10 cellular contexts compared by ENCODE assay signal in the genomic region with DNA sequence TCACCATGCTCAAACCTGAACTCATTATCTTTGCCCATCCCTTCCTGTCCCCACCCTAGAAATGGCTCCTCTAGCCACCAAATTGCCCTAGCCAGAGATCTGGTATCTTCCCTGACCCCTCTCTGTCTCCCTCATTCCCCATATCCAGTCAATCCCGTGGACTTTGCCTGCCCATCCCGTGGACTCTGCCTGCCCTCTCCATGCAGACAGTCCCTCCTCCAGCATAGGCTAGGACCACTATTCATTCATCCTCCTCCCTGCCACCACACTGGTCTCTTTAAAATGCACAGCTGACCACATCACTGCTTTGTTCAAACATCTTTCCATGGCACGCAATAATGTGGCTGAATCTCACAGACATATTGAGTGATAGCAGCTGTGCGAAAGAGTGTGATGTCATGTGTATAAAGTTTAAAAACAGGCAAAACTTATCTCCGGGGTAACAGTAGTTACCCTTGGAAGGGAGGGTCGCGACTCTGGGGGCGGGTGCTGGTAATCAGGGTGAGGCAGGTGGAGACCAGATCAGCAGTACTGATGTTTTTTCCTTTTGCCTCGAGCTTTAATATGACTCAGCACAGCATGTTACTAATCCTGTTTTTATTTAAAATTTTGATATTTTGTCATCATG. TPM values are rescaled to one million over a fixed set of nuclear protein-coding genes. Genes with fewer than 3 reads are reported as not detected.
A peak's percentile ranks its signal among the peaks of the same experiment; 100 is the strongest.
DNase-seq lines count a peak whose midpoint lies in the region; ATAC-seq, FAIRE-seq and TF ChIP-seq lines count a peak whose summit lies in the region.
"Had no signal": no experiment of that assay in that cellular context is flagged by ENCODE, and none has a peak within 500 bp of the region (broad histone marks: within the 10 kb centered on the region; RNA-seq: fewer than 3 reads in every experiment).

No MANE protein-coding gene starts in this region.

- H4K20me1 ChIP-seq in fibroblast of lung (ENCODE audit: control insufficient read depth, extremely low read depth, insufficient read depth, low read length) = no peaks in the 10 kb centered on the region

- no peak for ATAC-seq in stimulated activated effector memory CD8-positive, alpha-beta T cell treated with anti-CD3 and anti-CD28 coated beads, Interleukin-12 subunit alpha, Interleukin-12 subunit beta, amount 100 ng/mL, for 72 hours

- peaks cover 8% of the 10 kb centered on the region for H3K36me3 Mint-ChIP-seq in stimulated activated effector memory CD8-positive, alpha-beta T cell treated with anti-CD3 and anti-CD28 coated beads, Interleukin-12 subunit alpha, Interleukin-12 subunit beta, amount 100 ng/mL, for 72 hours

- peaks cover 15% of the 10 kb centered on the region for H3K4me1 ChIP-seq in fibroblast of lung (ENCODE audit: control insufficient read depth, extremely low read depth, insufficient read depth, low read length)

- peak overlapping the region; percentile 78 for H3K4me2 ChIP-seq in fibroblast of lung (ENCODE audit: extremely low read depth, insufficient read depth, low read length)

- H3K27ac Mint-ChIP-seq in stimulated activated effector memory CD8-positive, alpha-beta T cell treated with anti-CD3 and anti-CD28 coated beads, Interleukin-12 subunit alpha, Interleukin-12 subunit beta, amount 100 ng/mL, for 72 hours = no peak overlapping the region

- H3K9me3 ChIP-seq in fibroblast of lung (ENCODE audit: control insufficient read depth, insufficient read depth, low read depth, low read length) = no peaks in the 10 kb centered on the region

- no peak for FAIRE-seq in GM19239 (lab: Jason Lieb, UNC)

- H3K36me3 ChIP-seq in fibroblast of lung (ENCODE audit: control insufficient read depth, insufficient read depth, low read length) = no peaks in the 10 kb centered on the region

- no peaks in the 10 kb centered on the region for H3K9me3 Mint-ChIP-seq in stimulated activated effector memory CD8-positive, alpha-beta T cell treated with anti-CD3 and anti-CD28 coated beads, Interleukin-12 subunit alpha, Interleukin-12 subunit beta, amount 100 ng/mL, for 72 hours

- H3K27ac ChIP-seq in fibroblast of lung (ENCODE audit: insufficient read depth, low read length) = peak overlapping the region; percentile 55
- H3K27ac ChIP-seq: 22Rv1 had no signal

- DNase-seq in DMS 273 (lab: John Stamatoyannopoulos, UW; ENCODE audit: unreplicated experiment) (peak; percentile 33), DMS 273 treated with DMSO at 0.1 percent for 48 hours (lab: John Stamatoyannopoulos, UW) (no peak), SHP77 treated with DMSO at 0.1 percent for 48 hours (lab: John Stamatoyannopoulos, UW) (peak; percentile 55), fibroblast of lung (ENCODE audit: low read depth in 2 of 2) (peak; percentile 87 to 95), GM19239 (ENCODE audit: insufficient read length, low spot score) (no peak), NCI-H2029 (lab: John Stamatoyannopoulos, UW) (no peak)
- DNase-seq in stimulated activated effector memory CD8-positive, alpha-beta T cell treated with anti-CD3 and anti-CD28 coated beads, Interleukin-12 subunit alpha, Interleukin-12 subunit beta, amount 100 ng/mL, for 72 hours (ENCODE audit: low spot score in 2 of 2) = no peak
- no peak for DNase-seq in activated CD8-positive, alpha-beta memory T cell treated with anti-CD3 and anti-CD28 coated beads, Interleukin-2, amount 50 U/mL, for 4 hours
- DNase-seq: activated naive CD4-positive, alpha-beta T cell had no signal

- no peak overlapping the region for H3K9ac ChIP-seq in fibroblast of lung (ENCODE audit: insufficient read depth, low read length)

- no peak overlapping the region for H2AFZ ChIP-seq in fibroblast of lung (ENCODE audit: low read length)

- no peak overlapping the region for H3K4me3 ChIP-seq in fibroblast of lung (replicated peaks in 1 of 4; ENCODE audit: control extremely low read depth in 1 of 4, insufficient read depth in 1 of 4, low read depth in 3 of 4, low read length in 4 of 4)

- peaks cover 2% of the 10 kb centered on the region for H3K79me2 ChIP-seq in fibroblast of lung (ENCODE audit: control insufficient read depth, insufficient read depth, low read length)

- TF ChIP-seq CTCF in fibroblast of lung (conservative IDR thresholded peaks at IDR 0.05 in 1 of 2, IDR thresholded peaks at IDR 0.05 in 1 of 2; ENCODE audit: low read depth in 1 of 2, low read length in 2 of 2) = no peak

- H3K4me3 Mint-ChIP-seq in stimulated activated effector memory CD8-positive, alpha-beta T cell treated with anti-CD3 and anti-CD28 coated beads, Interleukin-12 subunit alpha, Interleukin-12 subunit beta, amount 100 ng/mL, for 72 hours = peak overlapping the region; percentile 16

- no peaks in the 10 kb centered on the region for H3K27me3 ChIP-seq in fibroblast of lung (ENCODE audit: control insufficient read depth, insufficient read depth, low read length)

- H3K4me1 Mint-ChIP-seq in stimulated activated effector memory CD8-positive, alpha-beta T cell treated with anti-CD3 and anti-CD28 coated beads, Interleukin-12 subunit alpha, Interleukin-12 subunit beta, amount 100 ng/mL, for 72 hours = peaks cover 48% of the 10 kb centered on the region

RNA-seq across cellular contexts. Expression of a gene that starts 4.8 kb away (rescaled TPM):
- 17.2 and 56.5 TPM in 2 replicates for total RNA-seq in fibroblast of lung
- polyA plus RNA-seq in fibroblast of lung = 29.5 and 29.9 TPM in 2 replicates
- 46.1 and 46.9 TPM in 2 replicates for polyA plus RNA-seq in fibroblast of lung (2012)
- 66.6 and 84.1 TPM in 2 replicates for polyA minus RNA-seq in fibroblast of lung (ENCODE audit: low replicate concordance)

Comparison
In these comparisons a context has a peak if more than half of its experiments do, and no peak if none do; other contexts are left out.
1. DNase-seq: peak in DMS 273 (single experiment), SHP77 treated with DMSO at 0.1 percent for 48 hours (single experiment) and fibroblast of lung (2 of 2); none in DMS 273 treated with DMSO at 0.1 percent for 48 hours (single experiment), stimulated activated effector memory CD8-positive, alpha-beta T cell treated with anti-CD3 and anti-CD28 coated beads, Interleukin-12 subunit alpha, Interleukin-12 subunit beta, amount 100 ng/mL, for 72 hours (0 of 2), activated CD8-positive, alpha-beta memory T cell treated with anti-CD3 and anti-CD28 coated beads, Interleukin-2, amount 50 U/mL, for 4 hours (single experiment), GM19239 (single experiment) and NCI-H2029 (single experiment).